ENCODE assay signal across 8 cellular contexts in the genomic region with DNA sequence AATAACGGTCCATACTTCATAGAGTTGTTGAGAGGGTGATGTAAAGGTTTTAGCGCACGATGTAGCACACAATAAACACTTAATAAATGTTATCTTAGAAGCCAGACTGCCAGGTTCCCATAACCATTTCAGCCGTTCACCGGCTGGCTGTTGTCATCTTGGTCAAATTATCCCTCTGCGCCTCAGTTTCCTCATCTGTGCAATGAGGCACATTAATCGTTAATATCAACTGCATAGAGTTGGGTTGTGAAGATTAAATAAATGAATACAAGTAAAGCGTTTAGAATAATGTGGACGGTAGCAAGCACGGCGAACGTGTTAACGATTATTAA. TPM values are rescaled to one million over a fixed set of nuclear protein-coding genes. Genes with fewer than 3 reads are reported as not detected.
DNase-seq lines count a peak whose midpoint lies in the region; ATAC-seq and TF ChIP-seq lines count a peak whose summit lies in the region.

No MANE protein-coding gene starts in this region.

- H4K20me1 ChIP-seq in PC-3 (ENCODE audit: low read length): peaks cover 19% of the 10 kb centered on the region

- H3K4me1 ChIP-seq in Caco-2: peaks cover 11% of the 10 kb centered on the region
- H3K4me1 ChIP-seq in PC-3 (ENCODE audit: insufficient read depth, low read length): peaks cover 43% of the 10 kb centered on the region
- peaks cover 35% of the 10 kb centered on the region for H3K4me1 ChIP-seq in parathyroid adenoma

- peak overlapping the region; percentile 91 for H3K9ac ChIP-seq in PC-3 (ENCODE audit: low read length)
- no peak overlapping the region for H3K9ac ChIP-seq in parathyroid adenoma

- H3K9me2 ChIP-seq in PC-3 (replicated peaks; ENCODE audit: low read length): no peaks in the 10 kb centered on the region

- H3K79me2 ChIP-seq in PC-3 (ENCODE audit: low read length) (peaks cover 50% of the 10 kb centered on the region), parathyroid adenoma (peaks cover 37% of the 10 kb centered on the region)

- H3K27me3 Mint-ChIP-seq in Caco-2 (ENCODE audit: insufficient read depth, unreplicated experiment): no peaks in the 10 kb centered on the region

- H3K27ac ChIP-seq in PC-3 (ENCODE audit: low read length) (no peak overlapping the region; the same call in 1 of the 2 replicates), epithelial cell of prostate (peak overlapping the region; percentile 78), parathyroid adenoma (peak overlapping the region; percentile 86)

- H3K4me2 ChIP-seq in PC-3 (ENCODE audit: low read length) (peak overlapping the region; percentile 94), parathyroid adenoma (ENCODE audit: low read length) (peak overlapping the region; percentile 93)

- H3K4me3 Mint-ChIP-seq in Caco-2 (ENCODE audit: unreplicated experiment): peak overlapping the region; percentile 82

- TSS peak; percentile 92 for BruUV-seq in Caco-2 (replicated peaks; lab: Mats Ljungman, UMichigan)
- TSS peak; percentile 92 for BruUV-seq in PC-3 (replicated peaks; lab: Mats Ljungman, UMichigan)

- peak overlapping the region; percentile 74 for H3K27ac Mint-ChIP-seq in Caco-2 (ENCODE audit: unreplicated experiment)

- POLR2A ChIA-PET in Caco-2 (lab: Charles Lee): interaction anchor here (0.9 kb wide), 1 partner anchor 12 kb away, joined by 3 read pairs; no protein-coding TSS in a partner anchor
- POLR2A ChIA-PET in PC-3 (lab: Charles Lee; ENCODE audit: unreplicated experiment): no interaction called here

- H3F3A ChIP-seq in PC-3 (ENCODE audit: low read length, unreplicated experiment): no peaks in the 10 kb centered on the region

- CTCF ChIA-PET in Caco-2 (lab: Charles Lee): interaction anchor here (1.0 kb wide), 1 partner anchor 68 kb away, joined by 3 read pairs; no protein-coding TSS in a partner anchor
- CTCF ChIA-PET in PC-3 (lab: Charles Lee): no interaction called here

- H3K9me3 ChIP-seq in Caco-2 (no peaks in the 10 kb centered on the region), PC-3 (ENCODE audit: low read length) (no peaks in the 10 kb centered on the region), parathyroid adenoma (ENCODE audit: control insufficient read depth, low read length) (no peaks in the 10 kb centered on the region)

- intact Hi-C loops in Caco-2 (cut with micrococcal nuclease; ENCODE audit: unreplicated experiment): loop anchor here (5.0 kb wide), 1 partner anchor 286 kb away; a partner anchor contains a TSS
- intact Hi-C loops in PC-3 (cut with micrococcal nuclease): loop anchor here (5.0 kb wide), 1 partner anchor 94 kb away; no protein-coding TSS in a partner anchor

- no peaks in the 10 kb centered on the region for H3K9me3 Mint-ChIP-seq in Caco-2 (ENCODE audit: unreplicated experiment)

- peaks cover 14% of the 10 kb centered on the region for H3K36me3 Mint-ChIP-seq in Caco-2 (ENCODE audit: insufficient read depth, unreplicated experiment)

- ATAC-seq in PC-3: no peak

- H2AFZ ChIP-seq in PC-3 (ENCODE audit: low read length) (peak overlapping the region; percentile 90), parathyroid adenoma (peak overlapping the region; percentile 97)

- H3K4me3 ChIP-seq in Caco-2 (ENCODE audit: low read depth, low read length) (peak overlapping the region; percentile 78), PC-3 (ENCODE audit: low read length) (peak overlapping the region; percentile 80), parathyroid adenoma (ENCODE audit: low read depth, low read length) (peak overlapping the region; percentile 97)

- TF ChIP-seq CTCF in Caco-2 (IDR thresholded peaks at IDR 0.05; ENCODE audit: insufficient read depth in 1 of 2, low read depth in 1 of 2, low read length in 1 of 2, severe bottlenecking in 1 of 2, unreplicated experiment in 1 of 2): no peak
- TF ChIP-seq CTCF in PC-3 (conservative IDR thresholded peaks at IDR 0.05; ENCODE audit: low read depth, low read length): no peak
- no peak for TF ChIP-seq CTCF in parathyroid adenoma (IDR thresholded peaks at IDR 0.05)

- no peaks in the 10 kb centered on the region for H3K27me3 ChIP-seq in Caco-2 (replicated peaks; ENCODE audit: control insufficient read depth, insufficient read depth, low read length)
- H3K27me3 ChIP-seq in PC-3 (ENCODE audit: low read length): no peaks in the 10 kb centered on the region
- H3K27me3 ChIP-seq in parathyroid adenoma (ENCODE audit: control insufficient read depth, insufficient read depth, low read length): no peaks in the 10 kb centered on the region

- H3K4me1 Mint-ChIP-seq in Caco-2 (ENCODE audit: low read depth, unreplicated experiment): peaks cover 20% of the 10 kb centered on the region

- DNase-seq in Caco-2 (no peak), PC-3 (no peak), epithelial cell of prostate (ENCODE audit: low read depth, low spot score) (no peak), midbrain (lab: John Stamatoyannopoulos, UW) (no peak), DMS153 (lab: John Stamatoyannopoulos, UW) (no peak)
- DNase-seq in stimulated activated CD4-positive, alpha-beta T cell treated with anti-CD3 and anti-CD28 coated beads, Interleukin-15, amount 100 ng/mL, for 24 hours: no peak
- DNase-seq in activated CD4-positive, CD25-positive, alpha-beta regulatory T cell treated with anti-CD3 and anti-CD28 coated beads, Interleukin-2, amount 50 U/mL, for 72 hours: no peak

- H3K36me3 ChIP-seq in Caco-2 (ENCODE audit: control insufficient read depth, insufficient read depth, low read length) (peaks cover 1% of the 10 kb centered on the region), PC-3 (ENCODE audit: low read depth, low read length) (peaks cover 5% of the 10 kb centered on the region; the same call in 1 of the 2 replicates), parathyroid adenoma (ENCODE audit: control insufficient read depth, insufficient read depth, low read length) (no peaks in the 10 kb centered on the region)

RNA-seq across cellular contexts. Expression of a gene that starts 0.4 kb away (rescaled TPM):
- total RNA-seq in Caco-2 (2022) (121 and 141 TPM in 2 replicates), PC-3 (2014; rRNA removed) (60.8 and 82.1 TPM in 2 replicates)
